Comparison of ENCODE assay signal across 8 cellular contexts in genomic region chr1:28517649-28517999, GRCh38. TPM values are rescaled to one million over a fixed set of nuclear protein-coding genes. Genes with fewer than 3 reads are reported as not detected.
A peak's percentile ranks its signal among the peaks of the same experiment; 100 is the strongest.
DNase-seq lines count a peak whose midpoint lies in the region; ATAC-seq and TF ChIP-seq lines count a peak whose summit lies in the region.

No MANE protein-coding gene starts in this region.

- H3K36me3 Mint-ChIP-seq in CD4-positive, alpha-beta memory T cell: peaks cover 6 to 21% of the 10 kb centered on the region in 2 donors

- peak overlapping the region; percentile 9 for H3K4ac ChIP-seq in trophoblast cell (ENCODE audit: low read depth, low read length)

- peaks cover 28% of the 10 kb centered on the region for H3K79me2 ChIP-seq in trophoblast cell (ENCODE audit: control insufficient read depth, insufficient read depth, low read length, poor library complexity)

- CTCF ChIA-PET in CD4-positive, alpha-beta memory T cell (lab: Charles Lee; ENCODE audit: partially characterized antibody): interaction anchor here (0.7 to 3.7 kb wide), 7 partner anchors 8 to 359 kb away, joined by 3 to 20 read pairs (median 6); partner anchors contain the start of gene TAF12
- CTCF ChIA-PET in RWPE1 (lab: Yijun Ruan, JAX): interaction anchor here (0.5 to 1.1 kb wide), 4 partner anchors 12 to 56 kb away, joined by 3 to 5 read pairs (median 4); no protein-coding TSS in a partner anchor

- POLR2A ChIA-PET in CD4-positive, alpha-beta memory T cell (lab: Charles Lee; ENCODE audit: partially characterized antibody): interaction anchor here (1.2 to 4.5 kb wide), 4 partner anchors 11 to 152 kb away, joined by 3 to 52 read pairs (median 30); partner anchors contain the start of genes RCC1 and TRNAU1AP
- POLR2A ChIA-PET in RWPE1 (lab: Yijun Ruan, JAX; ENCODE audit: low non-redundant PET): no interaction called here

- H3K27me3 ChIP-seq in CD4-positive, alpha-beta memory T cell (ENCODE audit: insufficient read depth, low read length): no peaks in the 10 kb centered on the region
- no peaks in the 10 kb centered on the region for H3K27me3 ChIP-seq in trophoblast cell (ENCODE audit: insufficient read depth, low read length)

- DNase-seq in CD4-positive, alpha-beta memory T cell: no peak
- DNase-seq in RWPE1 (ENCODE audit: low spot score) (no peak), epithelial cell of prostate (ENCODE audit: low read depth, low spot score) (no peak), trophoblast cell (no peak), EL (no peak), D341Med (ENCODE audit: low spot score) (no peak)
- no peak for DNase-seq in NK-92 treated with Interleukin-12 subunit alpha and Interleukin-12 subunit beta, amount 100 ng/mL, for 24 hours (lab: John Stamatoyannopoulos, UW)

- H3K27me3 Mint-ChIP-seq in CD4-positive, alpha-beta memory T cell: no peaks in the 10 kb centered on the region

- TF ChIP-seq CTCF in RWPE1 (conservative IDR thresholded peaks at IDR 0.05; ENCODE audit: low read depth): no peak

- H3K4me2 ChIP-seq in trophoblast cell (ENCODE audit: low read length): peak overlapping the region; percentile 79

- peak overlapping the region; percentile 11 to 65 for H3K4me3 ChIP-seq in CD4-positive, alpha-beta memory T cell (ENCODE audit: low read length in 2 of 2)
- H3K4me3 ChIP-seq in trophoblast cell (ENCODE audit: low read depth, low read length): no peak overlapping the region

- WGBS in trophoblast cell (ENCODE audit: extremely low coverage, insufficient coverage, insufficient read length): no CpG with 5 or more reads among the region's 7 CpGs

- H3K4me1 Mint-ChIP-seq in CD4-positive, alpha-beta memory T cell: peaks cover 16 to 34% (median 24%) of the 10 kb centered on the region in 4 donors

- peak overlapping the region; percentile 42 for H3K9ac ChIP-seq in trophoblast cell (ENCODE audit: low read length)

- no peak overlapping the region for H2AFZ ChIP-seq in trophoblast cell (ENCODE audit: insufficient read depth, low read length, poor library complexity)

- H4K91ac ChIP-seq in trophoblast cell (ENCODE audit: low read depth, low read length): peak overlapping the region; percentile 42

- H2BK5ac ChIP-seq in trophoblast cell (ENCODE audit: low read depth, low read length, poor library complexity): peak overlapping the region; percentile 35

- peak overlapping the region; percentile 14 for H3K14ac ChIP-seq in trophoblast cell (ENCODE audit: low read length)

- H4K12ac ChIP-seq in trophoblast cell (ENCODE audit: low read depth, low read length): no peak overlapping the region

- peak overlapping the region; percentile 32 for H4K8ac ChIP-seq in trophoblast cell (ENCODE audit: low read depth, low read length)

- no peak overlapping the region for H3K23ac ChIP-seq in trophoblast cell (ENCODE audit: low read length)

- peak overlapping the region; percentile 56 for H3K27ac ChIP-seq in CD4-positive, alpha-beta memory T cell (ENCODE audit: low read depth, low read length)
- H3K27ac ChIP-seq in RWPE1 (peak overlapping the region; percentile 90), epithelial cell of prostate (peak overlapping the region; percentile 98), trophoblast cell (ENCODE audit: low read depth, low read length) (peak overlapping the region; percentile 86)

- H3K4me3 Mint-ChIP-seq in CD4-positive, alpha-beta memory T cell: peak overlapping the region; percentile 29 to 92 (median 88)

- no peak overlapping the region for H3K18ac ChIP-seq in trophoblast cell (ENCODE audit: low read length)

- H3K4me1 ChIP-seq in CD4-positive, alpha-beta memory T cell (ENCODE audit: insufficient read depth, low read length): peaks cover 32% of the 10 kb centered on the region
- H3K4me1 ChIP-seq in trophoblast cell (ENCODE audit: control insufficient read depth in 1 of 2, insufficient read depth in 2 of 2, low read length in 2 of 2): peaks cover 26 to 31% of the 10 kb centered on the region in 2 experiments

- no peaks in the 10 kb centered on the region for H3K9me3 Mint-ChIP-seq in CD4-positive, alpha-beta memory T cell

- H2BK120ac ChIP-seq in trophoblast cell (ENCODE audit: insufficient read depth, low read length, poor library complexity): peak overlapping the region; percentile 77

- intact Hi-C loops in CD4-positive, alpha-beta memory T cell (cut with micrococcal nuclease): loop anchor here (1.0 kb wide), 1 partner anchor 360 kb away; no protein-coding TSS in a partner anchor

- H2AK5ac ChIP-seq in trophoblast cell (ENCODE audit: low read length): no peak overlapping the region

- ATAC-seq in GM21526 (IDR thresholded peaks at IDR 0.05; ENCODE audit: low FRiP score, unreplicated experiment): peak; percentile 3

- H3K27ac Mint-ChIP-seq in CD4-positive, alpha-beta memory T cell: peak overlapping the region; percentile 67 to 94 (median 82)

- no peaks in the 10 kb centered on the region for H3K9me3 ChIP-seq in CD4-positive, alpha-beta memory T cell (ENCODE audit: control insufficient read depth in 1 of 2, low read length in 2 of 2)
- no peaks in the 10 kb centered on the region for H3K9me3 ChIP-seq in trophoblast cell (ENCODE audit: insufficient read depth, low read depth, low read length)

- H3K36me3 ChIP-seq in CD4-positive, alpha-beta memory T cell (ENCODE audit: insufficient read depth, low read length): peaks cover under 1% of the 10 kb centered on the region
- H3K36me3 ChIP-seq in trophoblast cell (ENCODE audit: control insufficient read depth in 1 of 2, insufficient read depth in 2 of 2, low read length in 2 of 2): peaks cover 3 to 10% of the 10 kb centered on the region in 2 experiments

- H3K79me1 ChIP-seq in trophoblast cell (ENCODE audit: low read length): peaks cover 43% of the 10 kb centered on the region

- peak overlapping the region; percentile 51 for H2BK12ac ChIP-seq in trophoblast cell (ENCODE audit: low read length)

RNA-seq across cellular contexts. Expression of gene RCC1, which starts 11.8 kb away (rescaled TPM):
- 10 to 100 TPM; 16.7 to 18.4 TPM for total RNA-seq in CD4-positive, alpha-beta memory T cell
- 10 to 100 TPM in 1 of 2 donors, 1 to 10 TPM in 1; 7.8 to 11.7 TPM for polyA plus RNA-seq in CD4-positive, alpha-beta memory T cell
- 90.8 and 94.1 TPM in 2 replicates for polyA plus RNA-seq in trophoblast cell (2013)

RNA-seq across cellular contexts. Expression of gene TRNAU1AP, which starts 35.3 kb away (rescaled TPM):
- total RNA-seq in CD4-positive, alpha-beta memory T cell: 10 to 100 TPM; 46.3 to 46.7 TPM
- 10 to 100 TPM; 25.8 to 30.7 TPM for polyA plus RNA-seq in CD4-positive, alpha-beta memory T cell
- polyA plus RNA-seq in trophoblast cell (2013): 50.8 and 53.6 TPM in 2 replicates
